8 cellular contexts compared by ENCODE assay signal in genomic region chr12:4272976-4273650, GRCh38. TPM values are rescaled to one million over a fixed set of nuclear protein-coding genes. Genes with fewer than 3 reads are reported as not detected.
DNase-seq lines count a peak whose midpoint lies in the region; ATAC-seq, FAIRE-seq and TF ChIP-seq lines count a peak whose summit lies in the region.

No MANE protein-coding gene starts in this region.

- H3K9me3 ChIP-seq in body of pancreas (no peaks in the 10 kb centered on the region), lower lobe of right lung (no peaks in the 10 kb centered on the region), thymus (ENCODE audit: control insufficient read depth) (no peaks in the 10 kb centered on the region)

- peaks cover 39% of the 10 kb centered on the region for H3K36me3 Mint-ChIP-seq in activated CD4-positive, alpha-beta T cell treated with anti-CD3 and anti-CD28 coated beads, Interleukin-2, amount 10 ng/mL, durations not matched to agents 24 days and 14 days (ENCODE audit: low read depth)

- peaks cover 41% of the 10 kb centered on the region for H3K4me1 Mint-ChIP-seq in activated CD4-positive, alpha-beta T cell treated with anti-CD3 and anti-CD28 coated beads, Interleukin-2, amount 10 ng/mL, durations not matched to agents 24 days and 14 days

- DNase-seq in activated CD4-positive, alpha-beta T cell treated with anti-CD3 and anti-CD28 coated beads, Interleukin-2, amount 10 ng/mL, durations not matched to agents 24 days and 14 days, result no peak
- no peak for DNase-seq in activated CD4-positive, alpha-beta T cell treated with anti-CD3 and anti-CD28 coated beads for 1 hour
- no peak for DNase-seq in body of pancreas
- DNase-seq in lower lobe of right lung, result no peak
- no peak for DNase-seq in HTR-8/SVneo (ENCODE audit: insufficient read length, low spot score)

- peak overlapping the region; percentile 48 to 83 (median 71) for H3K27ac ChIP-seq in body of pancreas
- peak overlapping the region; percentile 87 for H3K27ac ChIP-seq in lower lobe of right lung
- H3K27ac ChIP-seq in thymus (ENCODE audit: low read depth), result peak overlapping the region; percentile 85

- FAIRE-seq in HTR-8/SVneo (lab: Jason Lieb, UNC), result no peak

- H3K27me3 ChIP-seq in body of pancreas (peaks cover 0 to 14% of the 10 kb centered on the region in 2 donors), lower lobe of right lung (ENCODE audit: low read depth) (peaks cover 51% of the 10 kb centered on the region), thymus (ENCODE audit: control insufficient read depth, insufficient read depth) (peaks cover 68% of the 10 kb centered on the region)

- TF ChIP-seq CTCF in body of pancreas (IDR thresholded peaks at IDR 0.05) (no peak), lower lobe of right lung (IDR thresholded peaks at IDR 0.05) (no peak)

- no peaks in the 10 kb centered on the region for H3K9me3 Mint-ChIP-seq in activated CD4-positive, alpha-beta T cell treated with anti-CD3 and anti-CD28 coated beads, Interleukin-2, amount 10 ng/mL, durations not matched to agents 24 days and 14 days

- intact Hi-C loops in activated CD4-positive, alpha-beta T cell treated with anti-CD3 and anti-CD28 coated beads, Interleukin-2, amount 10 ng/mL, durations not matched to agents 24 days and 14 days (cut with micrococcal nuclease), result loop anchor here (1.0 to 2.0 kb wide), 8 partner anchors 48 to 520 kb away; partner anchors contain the start of genes CRACR2A, PARP11 and TIGAR
- intact Hi-C loops in body of pancreas (cut with DNase I), result loop anchor here (10.0 kb wide), 1 partner anchor 228 kb away; no protein-coding TSS in a partner anchor
- intact Hi-C loops in lower lobe of right lung (cut with DNase I), result no loop called here

- H3K4me3 Mint-ChIP-seq in activated CD4-positive, alpha-beta T cell treated with anti-CD3 and anti-CD28 coated beads, Interleukin-2, amount 10 ng/mL, durations not matched to agents 24 days and 14 days, result peak overlapping the region; percentile 97

- H3K27me3 Mint-ChIP-seq in activated CD4-positive, alpha-beta T cell treated with anti-CD3 and anti-CD28 coated beads, Interleukin-2, amount 10 ng/mL, durations not matched to agents 24 days and 14 days, result peaks cover 2% of the 10 kb centered on the region

- no peak for TF ChIP-seq POLR2A in body of pancreas (IDR thresholded peaks at IDR 0.05)

- WGBS in body of pancreas, 2 donors, result 1 to 2% methylated on average over 17 to 26 of the region's 26 CpGs
- WGBS in thymus, result under 1% methylated on average over 26 of the region's 26 CpGs

- ATAC-seq in body of pancreas (no peak), lower lobe of right lung (no peak), GM21786 (IDR thresholded peaks at IDR 0.05; ENCODE audit: unreplicated experiment) (no peak), HG03378 (IDR thresholded peaks at IDR 0.05; ENCODE audit: unreplicated experiment) (no peak)

- H3K36me3 ChIP-seq in body of pancreas (replicated peaks in 1 of 2; ENCODE audit: insufficient read depth in 1 of 2, low read depth in 2 of 2) (peaks cover 0 to 2% of the 10 kb centered on the region in 2 donors), lower lobe of right lung (peaks cover 5% of the 10 kb centered on the region), thymus (ENCODE audit: control insufficient read depth, insufficient read depth) (no peaks in the 10 kb centered on the region)

- H3K4me3 ChIP-seq in body of pancreas (peak overlapping the region in 1 of 2 donors; percentile 81), lower lobe of right lung (peak overlapping the region; percentile 77), thymus (ENCODE audit: low read length) (peak overlapping the region; percentile 72)

- peaks cover 77% of the 10 kb centered on the region for H3K4me1 ChIP-seq in body of pancreas
- peaks cover 80% of the 10 kb centered on the region for H3K4me1 ChIP-seq in lower lobe of right lung
- H3K4me1 ChIP-seq in thymus (ENCODE audit: control insufficient read depth, insufficient read depth, low read length), result peaks cover 33% of the 10 kb centered on the region

- H3K27ac Mint-ChIP-seq in activated CD4-positive, alpha-beta T cell treated with anti-CD3 and anti-CD28 coated beads, Interleukin-2, amount 10 ng/mL, durations not matched to agents 24 days and 14 days, result peak overlapping the region; percentile 98

RNA-seq across cellular contexts. Expression of gene CCND2, which starts 0.4 kb away (rescaled TPM):
- total RNA-seq in activated CD4-positive, alpha-beta T cell treated with anti-CD3 and anti-CD28 coated beads, Interleukin-2, amount 10 ng/mL, durations not matched to agents 24 days and 14 days, result 607 and 615 TPM in 2 replicates
- total RNA-seq in body of pancreas (10 to 100 TPM; 32.2 to 88.7 TPM), lower lobe of right lung (57.7 TPM)
- 16.0 TPM for polyA plus RNA-seq in thymus

RNA-seq across cellular contexts. Expression of gene TIGAR, which starts 47.9 kb away (rescaled TPM):
- 13.4 TPM in 2 replicates for total RNA-seq in activated CD4-positive, alpha-beta T cell treated with anti-CD3 and anti-CD28 coated beads, Interleukin-2, amount 10 ng/mL, durations not matched to agents 24 days and 14 days
- total RNA-seq in body of pancreas (1 to 10 TPM in 1 of 2 donors, under 1 TPM in 1; 0.33 to 1.6 TPM), lower lobe of right lung (18.6 TPM)
- polyA plus RNA-seq in thymus, result 10.7 TPM
